In the genomic region with DNA sequence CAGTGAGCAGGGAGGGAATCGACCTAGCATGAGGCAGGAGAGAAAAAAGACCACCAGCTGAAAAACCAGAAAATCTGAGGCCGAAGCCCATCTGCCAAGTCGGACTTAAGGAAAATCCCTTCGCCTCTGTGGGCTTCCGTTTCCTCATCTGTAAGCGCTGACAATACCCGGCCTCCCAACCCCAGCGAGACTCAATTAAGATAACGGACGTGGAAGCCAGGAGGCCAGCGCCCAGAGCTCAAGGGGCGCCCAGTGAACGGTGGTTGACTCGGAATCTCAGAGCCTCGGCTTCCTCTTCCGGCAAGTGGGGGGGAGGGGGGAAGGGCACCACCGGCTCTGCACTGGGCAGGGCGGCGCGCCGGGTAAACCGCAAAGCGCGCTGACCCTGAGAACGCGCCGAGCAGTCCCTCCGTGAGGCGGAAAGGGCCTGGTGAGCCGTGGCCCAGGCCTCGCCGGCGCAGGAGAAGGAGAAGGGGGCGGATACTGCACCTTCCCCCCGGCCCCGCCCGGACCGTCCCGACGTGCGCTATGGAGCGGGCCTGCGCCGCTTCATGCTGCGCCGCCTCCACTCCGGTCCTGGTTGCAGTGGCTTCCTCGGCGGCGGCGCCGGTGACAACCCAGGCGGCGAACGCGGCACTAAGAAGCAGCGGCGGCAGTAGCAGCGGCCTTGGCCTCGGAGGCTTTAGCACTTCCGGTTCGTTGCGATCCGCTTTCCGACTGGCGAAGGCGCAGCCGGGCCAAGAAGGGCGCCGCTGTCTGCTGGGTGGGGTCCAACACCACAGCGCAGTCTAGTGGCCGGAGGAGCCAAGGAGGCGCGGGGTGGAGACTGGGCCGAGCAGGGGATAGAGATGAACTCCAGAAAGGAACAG, we compare ENCODE assay signal across 8 cellular contexts. TPM values are rescaled to one million over a fixed set of nuclear protein-coding genes. Genes with fewer than 3 reads are reported as not detected.
A peak's percentile ranks its signal among the peaks of the same experiment; 100 is the strongest.
DNase-seq lines count a peak whose midpoint lies in the region; ATAC-seq and TF ChIP-seq lines count a peak whose summit lies in the region.

A gene (minus strand): TSS at position 693 of the 869 bp plus-strand sequence. CDS start 5,136 bp downstream, outside the sequence.

- H3K27me3 ChIP-seq in osteoblast (ENCODE audit: insufficient read depth, low read length) (no peaks in the 10 kb centered on the region), thymus (ENCODE audit: control insufficient read depth, insufficient read depth) (no peaks in the 10 kb centered on the region)

- peaks cover 2% of the 10 kb centered on the region for H3K36me3 ChIP-seq in osteoblast (ENCODE audit: insufficient read depth, low read length)
- H3K36me3 ChIP-seq in thymus (ENCODE audit: control insufficient read depth, insufficient read depth) = peaks cover 10% of the 10 kb centered on the region

- peak within 1 kb of the TSS; percentile 96 for H3K4me3 ChIP-seq in osteoblast (ENCODE audit: insufficient read depth, low read length)
- peak within 1 kb of the TSS; percentile 70 for H3K4me3 ChIP-seq in thymus (ENCODE audit: low read length)

- peak; percentile 99 for TF ChIP-seq CTCF in GM10248 (IDR thresholded peaks at IDR 0.05; ENCODE audit: control extremely low read depth, extremely low read depth, low read depth, missing control alignments)
- peak; percentile 97 for TF ChIP-seq CTCF in osteoblast (IDR thresholded peaks at IDR 0.05; ENCODE audit: extremely low read depth, low read depth, low read length)

- POLR2A ChIA-PET in GM10248 (lab: Yijun Ruan, JAX) = interaction anchor here (0.6 to 1.2 kb wide), 6 partner anchors 77 to 1354 kb away, joined by 3 to 9 read pairs (median 5); a partner anchor contains a TSS

- under 1% methylated on average over 75 of the region's 75 CpGs for WGBS in thymus

- H3K4me1 ChIP-seq in osteoblast (ENCODE audit: insufficient read depth, low read length) (peaks cover 18% of the 10 kb centered on the region), thymus (ENCODE audit: control insufficient read depth, insufficient read depth, low read length) (peaks cover 4% of the 10 kb centered on the region)

- DNase-seq in GM10248 (ENCODE audit: extremely low spot score) = peak; percentile 92
- DNase-seq in NCI-H1048 (lab: John Stamatoyannopoulos, UW) = peak; percentile 87
- peak; percentile 93 to 95 for DNase-seq in activated naive CD4-positive, alpha-beta T cell treated with anti-CD3 and anti-CD28 coated beads, Interleukin-2, amount 50 U/mL, for 72 hours (ENCODE audit: low spot score in 2 of 2)
- DNase-seq in glomerular visceral epithelial cell (ENCODE audit: extremely low spot score) = peak; percentile 92
- peak; percentile 97 for DNase-seq in osteoblast (ENCODE audit: insufficient read length, low spot score, missing footprints)

- peak within 1 kb of the TSS; percentile 92 for H2AFZ ChIP-seq in osteoblast (ENCODE audit: low read length)

- peak within 1 kb of the TSS; percentile 81 for H3K27ac ChIP-seq in osteoblast (ENCODE audit: low read depth, low read length)
- peak within 1 kb of the TSS; percentile 90 for H3K27ac ChIP-seq in thymus (ENCODE audit: low read depth)

- H3K9me3 ChIP-seq in osteoblast (ENCODE audit: low read depth, low read length) (no peaks in the 10 kb centered on the region), thymus (ENCODE audit: control insufficient read depth) (no peaks in the 10 kb centered on the region)

- H3K27ac Mint-ChIP-seq in activated naive CD4-positive, alpha-beta T cell treated with anti-CD3 and anti-CD28 coated beads, Interleukin-2, amount 50 U/mL, for 72 hours = peak within 1 kb of the TSS; percentile 93 to 99

- ATAC-seq in HG02571 (IDR thresholded peaks at IDR 0.05; ENCODE audit: unreplicated experiment) (peak; percentile 87), SK-N-SH treated with all-trans-retinoic acid at 6 μM for 48 hours (peak; percentile 99)
- peak; percentile 96 to 97 for ATAC-seq in activated naive CD4-positive, alpha-beta T cell treated with anti-CD3 and anti-CD28 coated beads, Interleukin-2, amount 50 U/mL, for 72 hours

- CTCF ChIA-PET in GM10248 (lab: Yijun Ruan, JAX) = interaction anchor here (0.6 to 1.7 kb wide), 13 partner anchors 9 to 96 kb away, joined by 3 to 11 read pairs (median 3); a partner anchor contains a TSS

- no peaks in the 10 kb centered on the region for H3K9me3 Mint-ChIP-seq in activated naive CD4-positive, alpha-beta T cell treated with anti-CD3 and anti-CD28 coated beads, Interleukin-2, amount 50 U/mL, for 72 hours

- H3K4me2 ChIP-seq in osteoblast (ENCODE audit: insufficient read depth, low read length) = peak within 1 kb of the TSS; percentile 89

- peaks cover 41% of the 10 kb centered on the region for H3K79me2 ChIP-seq in osteoblast (ENCODE audit: insufficient read depth, low read length)

- H3K36me3 Mint-ChIP-seq in activated naive CD4-positive, alpha-beta T cell treated with anti-CD3 and anti-CD28 coated beads, Interleukin-2, amount 50 U/mL, for 72 hours = peaks cover 9 to 10% of the 10 kb centered on the region in 2 donors

- H4K20me1 ChIP-seq in osteoblast (ENCODE audit: insufficient read depth, low read length) = peaks cover 16% of the 10 kb centered on the region

TF ChIP-seq in SK-N-SH treated with all-trans-retinoic acid at 6 μM for 48 hours, 23 proteins besides CTCF, POLR2A, EP300 and RAD21:
- TF ChIP-seq OSR1 (CRISPR knock-in tag; IDR thresholded peaks at IDR 0.05) = no peak
- TF ChIP-seq, protein P1, sequence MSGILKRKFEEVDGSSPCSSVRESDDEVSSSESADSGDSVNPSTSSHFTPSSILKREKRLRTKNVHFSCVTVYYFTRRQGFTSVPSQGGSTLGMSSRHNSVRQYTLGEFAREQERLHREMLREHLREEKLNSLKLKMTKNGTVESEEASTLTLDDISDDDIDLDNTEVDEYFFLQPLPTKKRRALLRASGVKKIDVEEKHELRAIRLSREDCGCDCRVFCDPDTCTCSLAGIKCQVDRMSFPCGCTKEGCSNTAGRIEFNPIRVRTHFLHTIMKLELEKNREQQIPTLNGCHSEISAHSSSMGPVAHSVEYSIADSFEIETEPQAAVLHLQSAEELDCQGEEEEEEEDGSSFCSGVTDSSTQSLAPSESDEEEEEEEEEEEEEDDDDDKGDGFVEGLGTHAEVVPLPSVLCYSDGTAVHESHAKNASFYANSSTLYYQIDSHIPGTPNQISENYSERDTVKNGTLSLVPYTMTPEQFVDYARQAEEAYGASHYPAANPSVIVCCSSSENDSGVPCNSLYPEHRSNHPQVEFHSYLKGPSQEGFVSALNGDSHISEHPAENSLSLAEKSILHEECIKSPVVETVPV (CRISPR knock-in tag; IDR thresholded peaks at IDR 0.05) = no peak

RNA-seq across cellular contexts. Expression of the gene that starts here (rescaled TPM):
- 10 to 100 TPM; 29.9 to 35.9 TPM for total RNA-seq in activated naive CD4-positive, alpha-beta T cell treated with anti-CD3 and anti-CD28 coated beads, Interleukin-2, amount 50 U/mL, for 72 hours
- total RNA-seq in osteoblast = 40.9 and 42.4 TPM in 2 replicates
- polyA plus RNA-seq in thymus = 12.5 TPM

Comparison
In these comparisons a context has a peak if more than half of its experiments do, and no peak if none do; other contexts are left out.
1. Peak in every context shown above with its lines: DNase-seq, ATAC-seq, H3K4me3 ChIP-seq and H3K27ac ChIP-seq.